16 cellular contexts compared by ENCODE assay signal in the genomic region with DNA sequence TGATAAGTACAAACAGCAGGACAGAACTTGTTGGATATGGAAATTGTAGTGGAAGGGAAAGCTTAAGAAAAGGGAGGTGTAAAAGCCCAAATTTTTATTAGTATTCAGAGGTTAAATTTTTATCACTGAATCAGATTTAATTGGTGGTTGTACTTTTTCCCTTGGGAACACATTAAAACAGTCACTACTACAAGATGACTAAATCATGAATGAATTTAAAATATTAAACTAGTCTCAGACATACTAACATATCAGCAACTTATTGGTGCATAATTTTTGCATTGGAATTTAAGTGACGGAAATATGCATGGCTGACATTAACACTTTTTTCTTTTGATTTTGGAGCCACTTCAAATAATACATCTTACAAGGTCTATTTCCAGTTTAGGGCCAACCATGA. TPM values are rescaled to one million over a fixed set of nuclear protein-coding genes. Genes with fewer than 3 reads are reported as not detected.
DNase-seq lines count a peak whose midpoint lies in the region; ATAC-seq and TF ChIP-seq lines count a peak whose summit lies in the region.
"Had no signal": no experiment of that assay in that cellular context is flagged by ENCODE, and none has a peak within 500 bp of the region (broad histone marks: within the 10 kb centered on the region; RNA-seq: fewer than 3 reads in every experiment).

No MANE protein-coding gene starts in this region.

- H3K36me3 ChIP-seq in breast epithelium (no peaks in the 10 kb centered on the region), RWPE2 (ENCODE audit: low read depth) (peaks cover 29% of the 10 kb centered on the region), ovary (no peaks in the 10 kb centered on the region)

- H3K27me3 ChIP-seq in breast epithelium (no peaks in the 10 kb centered on the region), RWPE2 (ENCODE audit: insufficient read depth, poor library complexity, severe bottlenecking) (no peaks in the 10 kb centered on the region), ovary (no peaks in the 10 kb centered on the region)

- no peak for TF ChIP-seq CTCF in MCF 10A (IDR thresholded peaks at IDR 0.05; ENCODE audit: unreplicated experiment)
- TF ChIP-seq CTCF in breast epithelium (IDR thresholded peaks at IDR 0.05): no peak
- no peak for TF ChIP-seq CTCF in RWPE2 (IDR thresholded peaks at IDR 0.05; ENCODE audit: poor library complexity, severe bottlenecking)
- TF ChIP-seq CTCF in ovary (IDR thresholded peaks at IDR 0.05): no peak

- TF ChIP-seq POLR2A in breast epithelium (IDR thresholded peaks at IDR 0.05) (no peak), ovary (IDR thresholded peaks at IDR 0.05) (no peak)

- no peaks in the 10 kb centered on the region for H3K4me1 ChIP-seq in breast epithelium
- peaks cover 69% of the 10 kb centered on the region for H3K4me1 ChIP-seq in RWPE2 (ENCODE audit: insufficient read depth, poor library complexity, severe bottlenecking)
- no peaks in the 10 kb centered on the region for H3K4me1 ChIP-seq in ovary (ENCODE audit: insufficient read depth)

- BruUV-seq in MCF 10A (replicated peaks; lab: Mats Ljungman, UMichigan): no TSS peak

- no peak overlapping the region for H3K27ac ChIP-seq in breast epithelium
- H3K27ac ChIP-seq in RWPE2 (ENCODE audit: poor library complexity, severe bottlenecking): peak overlapping the region; percentile 81
- H3K27ac ChIP-seq in epithelial cell of prostate: peak overlapping the region; percentile 54
- no peak overlapping the region for H3K27ac ChIP-seq in ovary

- CTCF ChIA-PET in MCF 10A (lab: Yijun Ruan, JAX): interaction anchor here (0.7 kb wide), 1 partner anchor 21 kb away, joined by 3 read pairs; no protein-coding TSS in a partner anchor

- peaks cover 55% of the 10 kb centered on the region for H3K4me1 Mint-ChIP-seq in MCF 10A (ENCODE audit: insufficient read depth, unreplicated experiment)
- H3K4me1 Mint-ChIP-seq in stimulated activated memory B cell treated with anti-CD40 and anti-IgM and Interleukin-4, amounts not matched to agents 10 μg/mL and 1 μg/mL and 100 μg/mL, for 72 hours: peaks cover 30% of the 10 kb centered on the region

- DNase-seq in MCF 10A (ENCODE audit: unreplicated experiment) (no peak), breast epithelium (ENCODE audit: low spot score in 2 of 2) (no peak), RWPE2 (ENCODE audit: low spot score) (no peak), epithelial cell of prostate (ENCODE audit: low read depth, low spot score) (no peak), ovary (no peak)
- DNase-seq: COR-L47, NCI-H1417 treated with DMSO at 0.1 percent for 48 hours, NCI-H1930, NCI-H2171 treated with DMSO at 0.1 percent for 48 hours, NCI-H446 treated with DMSO at 0.1 percent for 48 hours, NCI-H748 treated with DMSO at 0.1 percent for 48 hours, OCI-M1 had no signal

- no peak for TF ChIP-seq EP300 in ovary (IDR thresholded peaks at IDR 0.05)

- H3K4me3 Mint-ChIP-seq in MCF 10A (ENCODE audit: unreplicated experiment): no peak overlapping the region
- no peak overlapping the region for H3K4me3 Mint-ChIP-seq in stimulated activated memory B cell treated with anti-CD40 and anti-IgM and Interleukin-4, amounts not matched to agents 10 μg/mL and 1 μg/mL and 100 μg/mL, for 72 hours
- H3K4me3 Mint-ChIP-seq: CD14-positive monocyte had no signal

- peaks cover 15% of the 10 kb centered on the region for H3K36me3 Mint-ChIP-seq in MCF 10A (ENCODE audit: insufficient read depth, unreplicated experiment)
- peaks cover 20% of the 10 kb centered on the region for H3K36me3 Mint-ChIP-seq in stimulated activated memory B cell treated with anti-CD40 and anti-IgM and Interleukin-4, amounts not matched to agents 10 μg/mL and 1 μg/mL and 100 μg/mL, for 72 hours
- H3K36me3 Mint-ChIP-seq: CD14-positive monocyte had no signal

- H3K9me3 ChIP-seq in breast epithelium (no peaks in the 10 kb centered on the region), RWPE2 (ENCODE audit: severe bottlenecking) (no peaks in the 10 kb centered on the region), ovary (no peaks in the 10 kb centered on the region)

- H3K4me3 ChIP-seq in breast epithelium (no peak overlapping the region), RWPE2 (ENCODE audit: severe bottlenecking) (no peak overlapping the region), ovary (no peak overlapping the region)

- H3K27ac Mint-ChIP-seq in MCF 10A (ENCODE audit: low read depth, unreplicated experiment): peak overlapping the region; percentile 33
- peak overlapping the region; percentile 48 for H3K27ac Mint-ChIP-seq in stimulated activated memory B cell treated with anti-CD40 and anti-IgM and Interleukin-4, amounts not matched to agents 10 μg/mL and 1 μg/mL and 100 μg/mL, for 72 hours
- H3K27ac Mint-ChIP-seq: CD14-positive monocyte had no signal

- intact Hi-C loops in MCF 10A (cut with micrococcal nuclease) (loop anchor here (5.0 kb wide), 1 partner anchor 83 kb away; no protein-coding TSS in a partner anchor), breast epithelium (cut with DNase I; ENCODE audit: low total_unique reads) (no loop called here), ovary (cut with DNase I) (no loop called here)

- H3K9me3 Mint-ChIP-seq in MCF 10A (ENCODE audit: unreplicated experiment): no peaks in the 10 kb centered on the region
- no peaks in the 10 kb centered on the region for H3K9me3 Mint-ChIP-seq in stimulated activated memory B cell treated with anti-CD40 and anti-IgM and Interleukin-4, amounts not matched to agents 10 μg/mL and 1 μg/mL and 100 μg/mL, for 72 hours
- H3K9me3 Mint-ChIP-seq: CD14-positive monocyte had no signal

- no peak for ATAC-seq in RWPE2 (ENCODE audit: low read depth)
- no peak for ATAC-seq in stimulated activated memory B cell treated with anti-CD40 and anti-IgM and Interleukin-4, amounts not matched to agents 10 μg/mL and 1 μg/mL and 100 μg/mL, for 72 hours
- ATAC-seq in HG02970 (IDR thresholded peaks at IDR 0.05; ENCODE audit: low FRiP score, unreplicated experiment): no peak
- no peak for ATAC-seq in HG02588 (IDR thresholded peaks at IDR 0.05; ENCODE audit: unreplicated experiment)

- POLR2A ChIA-PET in MCF 10A (lab: Yijun Ruan, JAX): interaction anchor here (0.5 to 2.2 kb wide), 7 partner anchors 9 to 41 kb away, joined by 4 to 11 read pairs (median 5); a partner anchor contains a TSS

- H3K27me3 Mint-ChIP-seq in MCF 10A (ENCODE audit: insufficient read depth, unreplicated experiment): no peaks in the 10 kb centered on the region
- H3K27me3 Mint-ChIP-seq in stimulated activated memory B cell treated with anti-CD40 and anti-IgM and Interleukin-4, amounts not matched to agents 10 μg/mL and 1 μg/mL and 100 μg/mL, for 72 hours: no peaks in the 10 kb centered on the region

- 90 to 91% (median 90%) methylated on average over 1 of the region's 1 CpG for WGBS in ovary, 3 donors

RNA-seq across cellular contexts. Expression of a gene that starts 27.6 kb away (rescaled TPM):
- total RNA-seq in MCF 10A (2022) (60.6 and 63.5 TPM in 2 replicates), breast epithelium (10 to 100 TPM; 28.5 to 44.6 (median 36.2) TPM), ovary (10 to 100 TPM in 2 of 7 donors, 1 to 10 TPM in 5; 4.6 to 22.4 (median 7.3) TPM)
- 10 to 100 TPM in 1 of 2 donors, 1 to 10 TPM in 1; 2.3 to 13.0 TPM for polyA plus RNA-seq in ovary

Comparison
In these comparisons a context has a peak if more than half of its experiments do, and no peak if none do; other contexts are left out.
1. H3K27ac ChIP-seq: peak in RWPE2 (single experiment) and epithelial cell of prostate (single experiment); none in breast epithelium (0 of 2) and ovary (0 of 2).